Comparison of ENCODE assay signal across 25 cellular contexts in the genomic region with DNA sequence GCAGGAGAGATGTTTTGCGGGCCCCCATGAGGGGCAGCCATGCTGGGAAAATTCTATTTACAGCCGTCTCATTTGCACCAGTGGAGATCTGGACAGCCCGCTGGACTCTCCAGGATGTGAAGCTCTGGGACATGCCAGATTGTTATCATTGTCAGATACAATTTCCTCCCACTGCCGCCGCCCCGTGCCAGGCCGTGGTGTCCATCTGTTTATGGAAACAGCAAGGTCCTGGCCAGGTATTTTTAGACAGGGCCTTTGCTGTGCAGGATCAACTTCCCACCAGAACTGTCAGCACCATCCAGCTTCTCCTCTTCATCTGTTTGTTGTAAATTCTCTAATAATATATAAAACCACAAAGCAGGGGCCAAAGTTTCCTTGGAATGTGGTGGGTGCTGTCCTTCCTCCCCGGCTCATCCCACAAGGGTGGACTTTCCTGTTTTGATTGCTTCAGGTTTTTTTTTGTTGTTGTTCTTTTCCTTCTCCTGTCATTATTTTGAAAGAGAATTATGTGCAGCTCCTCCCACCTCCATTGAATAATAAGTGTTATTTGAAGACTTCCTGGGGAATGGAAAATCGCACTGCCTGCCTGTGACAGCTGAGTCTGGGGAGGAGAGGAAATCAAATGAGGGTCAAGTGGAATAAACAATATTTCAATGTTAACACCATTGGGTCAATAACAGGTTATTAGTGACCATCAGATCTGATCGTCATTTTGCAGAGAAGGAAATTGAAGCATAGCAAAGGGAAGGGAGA.
A peak's percentile ranks its signal among the peaks of the same experiment; 100 is the strongest.
DNase-seq lines count a peak whose midpoint lies in the region; ATAC-seq, FAIRE-seq and TF ChIP-seq lines count a peak whose summit lies in the region.
"Had no signal": no experiment of that assay in that cellular context is flagged by ENCODE, and none has a peak within 500 bp of the region (broad histone marks: within the 10 kb centered on the region; RNA-seq: fewer than 3 reads in every experiment).

No MANE protein-coding gene starts in this region.

- no peaks in the 10 kb centered on the region for H3K27me3 ChIP-seq in upper lobe of right lung
- H3K27me3 ChIP-seq: hepatocyte, thyroid gland had no signal

- DNase-seq in NCI-H748 (lab: John Stamatoyannopoulos, UW; ENCODE audit: unreplicated experiment) = peak; percentile 56
- no peak for DNase-seq in mesothelial cell of epicardium (ENCODE audit: low spot score in 2 of 2, unreplicated experiment in 2 of 2)
- no peak for DNase-seq in upper lobe of right lung
- DNase-seq in mucosa of gallbladder (ENCODE audit: low spot score) = no peak
- DNase-seq in hepatic stellate cell (ENCODE audit: low spot score) = no peak
- DNase-seq: activated CD4-positive, alpha-beta T cell treated with anti-CD3 and anti-CD28 coated beads, Interleukin-2, amount 50 U/mL, for 48 hours; activated naive CD4-positive, alpha-beta T cell treated with Interleukin-2 at 50 U/mL for 16 hours; aorta; COR-L47; Kasumi-1; mesendoderm; NCI-H1048; NCI-H2029 treated with DMSO at 0.1 percent for 48 hours; NCI-H524; SHP77; stimulated activated naive CD4-positive, alpha-beta T cell had no signal

- peaks cover 12% of the 10 kb centered on the region for H3K4me1 ChIP-seq in upper lobe of right lung
- H3K4me1 ChIP-seq: thyroid gland had no signal

- H3K4me3 ChIP-seq in upper lobe of right lung = no peak overlapping the region
- H3K4me3 ChIP-seq: hepatocyte, thyroid gland had no signal

- H3K4me3 Mint-ChIP-seq in mesothelial cell of epicardium = no peak overlapping the region
- H3K4me3 Mint-ChIP-seq: T-helper 1 cell treated with Interleukin-12 subunit alpha and Interleukin-12 subunit beta and Interleukin-4 antibody, amounts not matched to agents 30 μg/mL and 1 μg/mL, for 36 hours had no signal

- peak; percentile 98 for FAIRE-seq in endometrium (lab: Jason Lieb, UNC)
- FAIRE-seq: GM19239, H1, HTR-8/SVneo, keratinocyte had no signal

- no peaks in the 10 kb centered on the region for H3K9me3 Mint-ChIP-seq in mesothelial cell of epicardium
- H3K9me3 Mint-ChIP-seq: T-helper 1 cell treated with Interleukin-12 subunit alpha and Interleukin-12 subunit beta and Interleukin-4 antibody, amounts not matched to agents 30 μg/mL and 1 μg/mL, for 36 hours had no signal

- H3K27ac ChIP-seq in upper lobe of right lung = no peak overlapping the region
- H3K27ac ChIP-seq: hepatocyte, thyroid gland had no signal

- intact Hi-C loops in upper lobe of right lung (cut with DNase I) = no loop called here

- no peaks in the 10 kb centered on the region for H3K9me3 ChIP-seq in upper lobe of right lung
- H3K9me3 ChIP-seq: thyroid gland had no signal

- H3K27ac Mint-ChIP-seq in mesothelial cell of epicardium = peak overlapping the region; percentile 74
- H3K27ac Mint-ChIP-seq: T-helper 1 cell treated with Interleukin-12 subunit alpha and Interleukin-12 subunit beta and Interleukin-4 antibody, amounts not matched to agents 30 μg/mL and 1 μg/mL, for 36 hours had no signal

- H3K36me3 ChIP-seq in upper lobe of right lung = no peaks in the 10 kb centered on the region
- H3K36me3 ChIP-seq: thyroid gland had no signal

- no peaks in the 10 kb centered on the region for H3K27me3 Mint-ChIP-seq in mesothelial cell of epicardium (ENCODE audit: low read depth)

- TF ChIP-seq CTCF in mesothelial cell of epicardium (IDR thresholded peaks at IDR 0.05; ENCODE audit: unreplicated experiment) (no peak), upper lobe of right lung (IDR thresholded peaks at IDR 0.05) (no peak)

- no peaks in the 10 kb centered on the region for H3K36me3 Mint-ChIP-seq in mesothelial cell of epicardium

- ATAC-seq in upper lobe of right lung (peak; percentile 29), GM18519 (IDR thresholded peaks at IDR 0.05; ENCODE audit: low FRiP score, unreplicated experiment) (no peak)

- peaks cover 24% of the 10 kb centered on the region for H3K4me1 Mint-ChIP-seq in mesothelial cell of epicardium
